In genomic region chr1:228272331-228272791, GRCh38 we compare ENCODE assay signal across 22 cellular contexts.
A peak's percentile ranks its signal among the peaks of the same experiment; 100 is the strongest.
DNase-seq lines count a peak whose midpoint lies in the region; ATAC-seq, FAIRE-seq and TF ChIP-seq lines count a peak whose summit lies in the region.
"Had no signal": no experiment of that assay in that cellular context is flagged by ENCODE, and none has a peak within 500 bp of the region (broad histone marks: within the 10 kb centered on the region; RNA-seq: fewer than 3 reads in every experiment).

No MANE protein-coding gene starts in this region.

- H3K36me3 ChIP-seq in left ventricle myocardium inferior (peaks cover 73% of the 10 kb centered on the region), kidney (ENCODE audit: control insufficient read depth in 1 of 2, insufficient read depth in 2 of 2, low read length in 2 of 2) (no peaks in the 10 kb centered on the region), prostate gland (no peaks in the 10 kb centered on the region)

- no peak for FAIRE-seq in kidney (lab: Jason Lieb, UNC)
- FAIRE-seq: A204.1, GM12878, GM18507 had no signal

- H3K9me3 ChIP-seq in left ventricle myocardium inferior (replicated peaks) (no peaks in the 10 kb centered on the region), kidney (ENCODE audit: control insufficient read depth in 1 of 2, low read length in 2 of 2) (no peaks in the 10 kb centered on the region), prostate gland (no peaks in the 10 kb centered on the region)
- H3K9me3 ChIP-seq: BLaER1 had no signal

- intact Hi-C loops in Right ventricle myocardium superior (cut with DNase I) (no loop called here), left ventricle myocardium inferior (cut with micrococcal nuclease) (no loop called here), kidney (cut with DNase I) (no loop called here), prostate gland (cut with DNase I) (loop anchor here (10.0 kb wide), 1 partner anchor 128 kb away; the partner anchor contains the start of genes GJC2 and GUK1)
- intact Hi-C loops in activated T-helper 2 cell treated with anti-CD3 and anti-CD28 coated beads, Interferon-gamma antibody, Interleukin-2, Interleukin-4, amounts not matched to agents 10 μg/mL and 5 μg/mL and 100 μg/mL, durations not matched to agents 14 hours and 24 hours and 36 hours (cut with micrococcal nuclease): no loop called here

- H3K9ac ChIP-seq in kidney (ENCODE audit: low read length in 2 of 2): no peak overlapping the region
- H3K9ac ChIP-seq: BLaER1, GM23248 had no signal

- H3K4me1 Mint-ChIP-seq in activated T-helper 2 cell treated with anti-CD3 and anti-CD28 coated beads, Interferon-gamma antibody, Interleukin-2, Interleukin-4, amounts not matched to agents 10 μg/mL and 5 μg/mL and 100 μg/mL, durations not matched to agents 14 hours and 24 hours and 36 hours (ENCODE audit: low read depth): peaks cover 4% of the 10 kb centered on the region
- no peaks in the 10 kb centered on the region for H3K4me1 Mint-ChIP-seq in type B pancreatic cell (ENCODE audit: unreplicated experiment)

- H3K9me3 Mint-ChIP-seq in activated T-helper 2 cell treated with anti-CD3 and anti-CD28 coated beads, Interferon-gamma antibody, Interleukin-2, Interleukin-4, amounts not matched to agents 10 μg/mL and 5 μg/mL and 100 μg/mL, durations not matched to agents 14 hours and 24 hours and 36 hours: no peaks in the 10 kb centered on the region
- no peaks in the 10 kb centered on the region for H3K9me3 Mint-ChIP-seq in type B pancreatic cell

- H3K4me1 ChIP-seq in left ventricle myocardium inferior (peaks cover 45% of the 10 kb centered on the region), kidney (ENCODE audit: control insufficient read depth in 1 of 2, insufficient read depth in 1 of 2, low read depth in 1 of 2, low read length in 2 of 2) (peaks cover 7% of the 10 kb centered on the region in 2 donors), prostate gland (replicated peaks) (no peaks in the 10 kb centered on the region)

- 94% methylated on average over 7 of the region's 7 CpGs for WGBS in prostate gland

- no peak overlapping the region for H3K4me3 Mint-ChIP-seq in activated T-helper 2 cell treated with anti-CD3 and anti-CD28 coated beads, Interferon-gamma antibody, Interleukin-2, Interleukin-4, amounts not matched to agents 10 μg/mL and 5 μg/mL and 100 μg/mL, durations not matched to agents 14 hours and 24 hours and 36 hours (ENCODE audit: low read depth)
- H3K4me3 Mint-ChIP-seq in type B pancreatic cell: no peak overlapping the region

- no peak for TF ChIP-seq POLR2A in prostate gland (IDR thresholded peaks at IDR 0.05)

- H3K27me3 Mint-ChIP-seq in activated T-helper 2 cell treated with anti-CD3 and anti-CD28 coated beads, Interferon-gamma antibody, Interleukin-2, Interleukin-4, amounts not matched to agents 10 μg/mL and 5 μg/mL and 100 μg/mL, durations not matched to agents 14 hours and 24 hours and 36 hours (ENCODE audit: low read depth): no peaks in the 10 kb centered on the region
- no peaks in the 10 kb centered on the region for H3K27me3 Mint-ChIP-seq in type B pancreatic cell

- TF ChIP-seq CTCF in left ventricle myocardium inferior (IDR thresholded peaks at IDR 0.05; ENCODE audit: borderline replicate concordance) (no peak), kidney (IDR thresholded peaks at IDR 0.05; ENCODE audit: borderline replicate concordance, extremely low read depth, insufficient read depth) (no peak), type B pancreatic cell (conservative IDR thresholded peaks at IDR 0.05) (no peak), prostate gland (IDR thresholded peaks at IDR 0.05) (no peak)

- no peaks in the 10 kb centered on the region for H3K27me3 ChIP-seq in left ventricle myocardium inferior (ENCODE audit: low read depth)
- H3K27me3 ChIP-seq in prostate gland (replicated peaks; ENCODE audit: insufficient read depth): no peaks in the 10 kb centered on the region
- H3K27me3 ChIP-seq: BLaER1 had no signal

- no peak overlapping the region for H3K4me3 ChIP-seq in left ventricle myocardium inferior
- no peak overlapping the region for H3K4me3 ChIP-seq in kidney (ENCODE audit: low read length in 2 of 2)
- H3K4me3 ChIP-seq in prostate gland: no peak overlapping the region
- H3K4me3 ChIP-seq: BLaER1, GM12878, GM23248 had no signal

- ATAC-seq in Right ventricle myocardium superior (ENCODE audit: poor library complexity) (no peak), GM18519 (IDR thresholded peaks at IDR 0.05; ENCODE audit: low FRiP score, unreplicated experiment) (no peak)
- ATAC-seq: GM12878 had no signal

- H3K27ac ChIP-seq in left ventricle myocardium inferior (replicated peaks): no peak overlapping the region
- H3K27ac ChIP-seq in kidney (ENCODE audit: low read depth in 2 of 2, low read length in 2 of 2): no peak overlapping the region
- H3K27ac ChIP-seq in prostate gland: no peak overlapping the region
- H3K27ac ChIP-seq: BLaER1, GM23248 had no signal

- H3K36me3 Mint-ChIP-seq in activated T-helper 2 cell treated with anti-CD3 and anti-CD28 coated beads, Interferon-gamma antibody, Interleukin-2, Interleukin-4, amounts not matched to agents 10 μg/mL and 5 μg/mL and 100 μg/mL, durations not matched to agents 14 hours and 24 hours and 36 hours (ENCODE audit: low read depth): peaks cover 6% of the 10 kb centered on the region
- H3K36me3 Mint-ChIP-seq in type B pancreatic cell: no peaks in the 10 kb centered on the region

- peak overlapping the region; percentile 42 for H3K27ac Mint-ChIP-seq in activated T-helper 2 cell treated with anti-CD3 and anti-CD28 coated beads, Interferon-gamma antibody, Interleukin-2, Interleukin-4, amounts not matched to agents 10 μg/mL and 5 μg/mL and 100 μg/mL, durations not matched to agents 14 hours and 24 hours and 36 hours
- no peak overlapping the region for H3K27ac Mint-ChIP-seq in type B pancreatic cell

- peak; percentile 31 for DNase-seq in Right ventricle myocardium superior
- no peak for DNase-seq in left ventricle myocardium inferior
- DNase-seq in activated T-helper 2 cell treated with anti-CD3 and anti-CD28 coated beads, Interferon-gamma antibody, Interleukin-2, Interleukin-4, amounts not matched to agents 10 μg/mL and 5 μg/mL and 100 μg/mL, durations not matched to agents 14 hours and 24 hours and 36 hours (ENCODE audit: low spot score): no peak
- DNase-seq in kidney: peak; percentile 64
- DNase-seq in type B pancreatic cell (ENCODE audit: extremely low spot score, unreplicated experiment): peak; percentile 62
- no peak for DNase-seq in mucosa of gallbladder (ENCODE audit: low spot score)
- no peak for DNase-seq in prostate gland (ENCODE audit: low spot score)
- DNase-seq: DMS 273 treated with DMSO at 0.1 percent for 48 hours, GDM1, GM23248, KBM-7, NCI-H1417 treated with DMSO at 0.1 percent for 48 hours, NCI-H1930, NCI-H2171 treated with DMSO at 0.1 percent for 48 hours, NCI-H446 treated with DMSO at 0.1 percent for 48 hours, NCI-H748 treated with DMSO at 0.1 percent for 48 hours, RPMI8226 had no signal

Comparison
In these comparisons a context has a peak if more than half of its experiments do, and no peak if none do; other contexts are left out.
1. DNase-seq: peak in Right ventricle myocardium superior (single experiment), kidney (single experiment) and type B pancreatic cell (single experiment); none in left ventricle myocardium inferior (single experiment), activated T-helper 2 cell treated with anti-CD3 and anti-CD28 coated beads, Interferon-gamma antibody, Interleukin-2, Interleukin-4, amounts not matched to agents 10 μg/mL and 5 μg/mL and 100 μg/mL, durations not matched to agents 14 hours and 24 hours and 36 hours (single experiment), mucosa of gallbladder (single experiment) and prostate gland (single experiment).